In the genomic region with DNA sequence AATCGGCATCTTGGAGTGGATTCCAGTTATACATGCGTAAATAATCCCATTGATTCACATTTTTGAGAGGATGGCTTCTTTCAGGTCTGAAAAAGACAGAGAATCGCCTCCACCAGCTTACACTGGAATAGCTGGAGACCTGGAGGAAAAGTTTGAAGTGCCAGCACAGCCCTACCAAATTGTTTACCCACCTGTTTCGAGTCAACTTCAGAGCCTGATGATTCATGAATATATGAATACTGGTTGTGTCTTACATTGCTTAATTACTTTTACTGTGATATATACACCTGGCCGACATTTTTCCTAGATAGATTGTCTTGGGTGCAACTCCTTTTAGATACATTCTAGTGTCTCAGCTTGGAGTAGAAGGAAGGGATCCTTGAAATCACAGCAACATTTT, we compare ENCODE assay signal across 14 cellular contexts. TPM values are rescaled to one million over a fixed set of nuclear protein-coding genes. Genes with fewer than 3 reads are reported as not detected.
A peak's percentile ranks its signal among the peaks of the same experiment; 100 is the strongest.
DNase-seq lines count a peak whose midpoint lies in the region; ATAC-seq and TF ChIP-seq lines count a peak whose summit lies in the region.
"Had no signal": no experiment of that assay in that cellular context is flagged by ENCODE, and none has a peak within 500 bp of the region (broad histone marks: within the 10 kb centered on the region; RNA-seq: fewer than 3 reads in every experiment).

No MANE protein-coding gene starts in this region.

- no peaks in the 10 kb centered on the region for H3K36me3 ChIP-seq in BJ (ENCODE audit: control insufficient read depth, insufficient read depth, low read length)
- H3K36me3 ChIP-seq in SK-N-MC (ENCODE audit: insufficient read depth, low read length): no peaks in the 10 kb centered on the region
- H3K36me3 ChIP-seq in parathyroid adenoma (ENCODE audit: control insufficient read depth, insufficient read depth, low read length): no peaks in the 10 kb centered on the region

- H3K36me3 Mint-ChIP-seq in mesothelial cell of epicardium: no peaks in the 10 kb centered on the region
- H3K36me3 Mint-ChIP-seq: CD8-positive, alpha-beta T cell had no signal

- H3K27ac ChIP-seq in SK-N-MC (peak overlapping the region; percentile 82), parathyroid adenoma (no peak overlapping the region)

- no peak for ATAC-seq in GM18868 (IDR thresholded peaks at IDR 0.05; ENCODE audit: unreplicated experiment)
- ATAC-seq: CD8-positive, alpha-beta T cell had no signal

- H3K9ac ChIP-seq in SK-N-MC (ENCODE audit: insufficient read length) (peak overlapping the region; percentile 72), parathyroid adenoma (no peak overlapping the region)

- H3K4me1 Mint-ChIP-seq in mesothelial cell of epicardium: peaks cover 7% of the 10 kb centered on the region

- no peaks in the 10 kb centered on the region for H3K79me2 ChIP-seq in parathyroid adenoma

- peaks cover 26% of the 10 kb centered on the region for H3K27me3 Mint-ChIP-seq in mesothelial cell of epicardium (ENCODE audit: low read depth)

- no peak overlapping the region for H3K4me2 ChIP-seq in parathyroid adenoma (ENCODE audit: low read length)

- TF ChIP-seq CTCF in BJ (IDR thresholded peaks at IDR 0.05; ENCODE audit: insufficient read depth, low read depth, low read length) (no peak), foreskin fibroblast (IDR thresholded peaks at IDR 0.05; ENCODE audit: low read depth, low read length) (no peak), parathyroid adenoma (IDR thresholded peaks at IDR 0.05) (no peak), mesothelial cell of epicardium (IDR thresholded peaks at IDR 0.05; ENCODE audit: unreplicated experiment) (no peak)

- POLR2A ChIA-PET in BJ (lab: Charles Lee): interaction anchor here (0.6 kb wide), 1 partner anchor 290 kb away, joined by 16 read pairs; no protein-coding TSS in a partner anchor

- DNase-seq in BJ (ENCODE audit: low read depth) (no peak), SK-N-MC (ENCODE audit: low read depth, low spot score) (no peak), foreskin fibroblast (no peak), NCI-H345 (lab: John Stamatoyannopoulos, UW) (no peak), D341Med (ENCODE audit: low spot score) (no peak), mesothelial cell of epicardium (ENCODE audit: low spot score in 2 of 2, unreplicated experiment in 2 of 2) (no peak)
- DNase-seq: activated CD4-positive, alpha-beta T cell treated with anti-CD3 and anti-CD28 coated beads, Interleukin-2, amount 50 U/mL, for 1 hour; activated gamma-delta T cell; CD8-positive, alpha-beta T cell; GOT3; NCI-H1694 treated with DMSO at 0.1 percent for 48 hours; SW 1271 had no signal

- H3K4me3 ChIP-seq in BJ (ENCODE audit: low read depth, low read length): peak overlapping the region; percentile 15; the same call in 1 of the 2 replicates
- H3K4me3 ChIP-seq in SK-N-MC: peak overlapping the region; percentile 78
- peak overlapping the region; percentile 27 to 28 for H3K4me3 ChIP-seq in foreskin fibroblast (ENCODE audit: low read depth in 1 of 2, low read length in 2 of 2)
- H3K4me3 ChIP-seq in parathyroid adenoma (ENCODE audit: low read depth, low read length): no peak overlapping the region

- H3K4me1 ChIP-seq in parathyroid adenoma: no peaks in the 10 kb centered on the region

- CTCF ChIA-PET in BJ (lab: Yijun Ruan, JAX): interaction anchor here (0.6 to 3.3 kb wide), 7 partner anchors 8 to 306 kb away, joined by 3 to 16 read pairs (median 3); no protein-coding TSS in a partner anchor

- no peak overlapping the region for H3K27ac Mint-ChIP-seq in mesothelial cell of epicardium
- H3K27ac Mint-ChIP-seq: CD8-positive, alpha-beta T cell had no signal

- H3K4me3 Mint-ChIP-seq in mesothelial cell of epicardium: no peak overlapping the region
- H3K4me3 Mint-ChIP-seq: CD8-positive, alpha-beta T cell had no signal

- H3K9me3 ChIP-seq in SK-N-MC (ENCODE audit: low read depth, low read length) (no peaks in the 10 kb centered on the region), parathyroid adenoma (ENCODE audit: control insufficient read depth, low read length) (no peaks in the 10 kb centered on the region)

- peak overlapping the region; percentile 4 for H2AFZ ChIP-seq in parathyroid adenoma

- H3K27me3 ChIP-seq in BJ (ENCODE audit: control insufficient read depth, insufficient read depth, low read length) (no peaks in the 10 kb centered on the region), parathyroid adenoma (ENCODE audit: control insufficient read depth, insufficient read depth, low read length) (no peaks in the 10 kb centered on the region)

- H3K9me3 Mint-ChIP-seq in mesothelial cell of epicardium: no peaks in the 10 kb centered on the region
- H3K9me3 Mint-ChIP-seq: CD8-positive, alpha-beta T cell had no signal

RNA-seq across cellular contexts. Expression of a gene that starts 0.3 kb away (rescaled TPM):
- polyA plus RNA-seq in BJ (2011; rRNA removed): 2.1 and 2.5 TPM in 2 replicates
- 3.0 and 3.5 TPM in 2 replicates for polyA minus RNA-seq in BJ (2011; rRNA and poly(A)+ RNA removed)
- 2.1 to 3.4 TPM (median 2.2 TPM) in 3 replicates for total RNA-seq in mesothelial cell of epicardium
- total RNA-seq: CD8-positive, alpha-beta T cell had no signal
